In genomic region chr4:15779336-15779735, GRCh38 we compare ENCODE assay signal across 8 cellular contexts. TPM values are rescaled to one million over a fixed set of nuclear protein-coding genes. Genes with fewer than 3 reads are reported as not detected.
DNase-seq lines count a peak whose midpoint lies in the region; ATAC-seq and TF ChIP-seq lines count a peak whose summit lies in the region.

No MANE protein-coding gene starts in this region.

- peaks cover 70% of the 10 kb centered on the region for H3K4me1 ChIP-seq in mononuclear cell (ENCODE audit: insufficient read depth, low read length)
- peaks cover 8 to 29% (median 21%) of the 10 kb centered on the region in 4 donors for H3K4me1 ChIP-seq in upper lobe of left lung

- H3K9me3 ChIP-seq in mononuclear cell (ENCODE audit: low read depth, low read length): no peaks in the 10 kb centered on the region
- H3K9me3 ChIP-seq in upper lobe of left lung: no peaks in the 10 kb centered on the region

- TF ChIP-seq POLR2A in upper lobe of left lung (IDR thresholded peaks at IDR 0.05): peak in 1 of 4 donors; percentile 26

- 1% methylated on average over 13 of the region's 13 CpGs for WGBS in upper lobe of left lung, 2 donors

- DNase-seq in ACHN (peak; percentile 57), SK-N-DZ (ENCODE audit: low spot score) (peak; percentile 29), epithelial cell of esophagus (ENCODE audit: low read depth) (peak; percentile 62), upper lobe of left lung (peak in 1 of 2 donors; percentile 81), NCI-H1092 treated with DMSO at 0.1 percent for 48 hours (lab: John Stamatoyannopoulos, UW) (no peak)

- no peaks in the 10 kb centered on the region for H3K36me3 ChIP-seq in upper lobe of left lung

- H3K27me3 ChIP-seq in mononuclear cell (ENCODE audit: insufficient read depth, low read length): no peaks in the 10 kb centered on the region
- H3K27me3 ChIP-seq in upper lobe of left lung: no peaks in the 10 kb centered on the region

- TF ChIP-seq CTCF in epithelial cell of esophagus (IDR thresholded peaks at IDR 0.05; ENCODE audit: insufficient read depth, low read depth, low read length, missing control alignments) (peak; percentile 48), upper lobe of left lung (IDR thresholded peaks at IDR 0.05) (peak in 2 of 6 experiments; percentile 20 to 26)

- peak in 2 of 4 donors; percentile 21 to 37 for TF ChIP-seq EP300 in upper lobe of left lung (IDR thresholded peaks at IDR 0.05)

- H3K4me3 ChIP-seq in GM08714 (ENCODE audit: low read length) (peak overlapping the region; percentile 97), epithelial cell of esophagus (ENCODE audit: low read length) (peak overlapping the region; percentile 41), mononuclear cell (ENCODE audit: low read length) (peak overlapping the region; percentile 43), upper lobe of left lung (peak overlapping the region in 3 of 4 donors; percentile 46 to 73 (median 64))

- ATAC-seq in upper lobe of left lung (ENCODE audit: low FRiP score in 2 of 2) (peak; percentile 54 to 85), HG03039 (IDR thresholded peaks at IDR 0.05; ENCODE audit: unreplicated experiment) (no peak)

- in situ Hi-C loops in ACHN (cut with HindIII; ENCODE audit: low pct_ligation_motif_present, low pct_unique_long_range_greater_than_20kb, low sequenced_read_pairs): no loop called here

- H3K27ac ChIP-seq in upper lobe of left lung: peak overlapping the region; percentile 39 to 78 (median 64)

RNA-seq across cellular contexts. Expression of gene CD38, which starts 1.2 kb away (rescaled TPM):
- polyA plus RNA-seq in SK-N-DZ (2014; cell fraction: cytosol; rRNA removed): 0.03 TPM in 1 of 2 replicates, not detected in the other
- 0.23 and 0.38 TPM in 2 replicates for polyA plus RNA-seq in SK-N-DZ (2014; cell fraction: nucleus; rRNA removed)
- total RNA-seq in mononuclear cell (7.5 TPM), upper lobe of left lung (10 to 100 TPM in 5 of 6 donors, 1 to 10 TPM in 1; 8.5 to 72.3 (median 28.3) TPM)

Comparison
In these comparisons a context has a peak if more than half of its experiments do, and no peak if none do; other contexts are left out.
1. H3K4me3 ChIP-seq: peak in every context shown above with its lines; median percentile 97 in GM08714; 64 in upper lobe of left lung; 43 in mononuclear cell; 41 in epithelial cell of esophagus.